In the genomic region with DNA sequence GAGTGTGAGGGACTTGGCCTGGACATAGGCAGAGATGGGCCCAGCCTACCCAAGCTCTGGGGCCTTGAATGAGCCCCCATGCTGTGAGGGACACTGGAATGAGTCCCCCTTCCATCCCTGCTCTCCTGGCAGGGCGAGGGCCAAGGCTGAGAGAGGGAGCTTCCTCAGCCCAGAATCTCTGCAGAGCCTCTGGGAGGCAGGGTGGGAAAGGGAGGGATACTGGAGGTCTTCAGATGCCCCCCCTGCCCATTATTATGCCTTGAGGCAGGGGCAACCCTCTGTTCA, we compare ENCODE assay signal across 1 cellular context.
TF ChIP-seq lines count a peak whose summit lies in the region.

No MANE protein-coding gene starts in this region.

TF ChIP-seq in HEK293, 187 proteins besides CTCF, POLR2A, EP300 and RAD21 (continued from another document):
- TF ChIP-seq, protein P1, sequence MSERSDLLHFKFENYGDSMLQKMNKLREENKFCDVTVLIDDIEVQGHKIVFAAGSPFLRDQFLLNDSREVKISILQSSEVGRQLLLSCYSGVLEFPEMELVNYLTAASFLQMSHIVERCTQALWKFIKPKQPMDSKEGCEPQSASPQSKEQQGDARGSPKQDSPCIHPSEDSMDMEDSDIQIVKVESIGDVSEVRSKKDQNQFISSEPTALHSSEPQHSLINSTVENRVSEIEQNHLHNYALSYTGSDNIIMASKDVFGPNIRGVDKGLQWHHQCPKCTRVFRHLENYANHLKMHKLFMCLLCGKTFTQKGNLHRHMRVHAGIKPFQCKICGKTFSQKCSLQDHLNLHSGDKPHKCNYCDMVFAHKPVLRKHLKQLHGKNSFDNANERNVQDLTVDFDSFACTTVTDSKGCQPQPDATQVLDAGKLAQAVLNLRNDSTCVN (tag by site-specific recombination; optimal IDR thresholded peaks at IDR 0.05): no peak
